10 cellular contexts compared by ENCODE assay signal in the genomic region with DNA sequence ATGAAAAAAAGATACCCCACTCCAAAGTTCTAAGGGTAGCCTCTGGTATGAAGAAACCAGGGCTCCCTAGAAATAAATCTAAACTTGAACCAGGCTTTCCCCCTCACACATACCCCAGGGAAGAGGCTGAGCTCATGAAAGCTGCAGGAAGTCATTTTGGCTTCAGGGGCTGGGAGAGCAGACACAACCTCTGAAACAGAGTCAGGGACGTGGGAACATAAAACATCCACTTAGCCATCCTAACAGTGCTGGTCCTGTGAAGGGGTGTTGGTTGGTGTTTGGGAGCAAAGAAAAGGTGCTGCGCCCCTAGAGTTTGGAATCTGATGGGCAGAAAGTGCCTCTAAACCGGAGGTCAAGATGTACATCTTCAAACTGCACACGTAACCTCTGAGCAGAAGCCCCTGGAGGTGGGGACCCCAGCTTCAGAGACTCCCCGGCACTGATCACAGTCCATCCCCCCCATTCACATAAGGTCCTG. TPM values are rescaled to one million over a fixed set of nuclear protein-coding genes. Genes with fewer than 3 reads are reported as not detected.
DNase-seq lines count a peak whose midpoint lies in the region; ATAC-seq and TF ChIP-seq lines count a peak whose summit lies in the region.
"Had no signal": no experiment of that assay in that cellular context is flagged by ENCODE, and none has a peak within 500 bp of the region (broad histone marks: within the 10 kb centered on the region; RNA-seq: fewer than 3 reads in every experiment).

No MANE protein-coding gene starts in this region.

- no peak for TF ChIP-seq CTCF in right lobe of liver (IDR thresholded peaks at IDR 0.05)

- intact Hi-C loops in right lobe of liver (cut with DNase I) = no loop called here

- H3K36me3 ChIP-seq in right lobe of liver = peaks cover 0 to 4% (median 0%) of the 10 kb centered on the region in 4 donors
- no peaks in the 10 kb centered on the region for H3K36me3 ChIP-seq in urinary bladder (ENCODE audit: insufficient read depth)

- H3K27ac ChIP-seq in adipose tissue (ENCODE audit: low read depth, low read length) (peak overlapping the region; percentile 86), right lobe of liver (peak overlapping the region in 2 of 3 donors; percentile 59 to 67), urinary bladder (ENCODE audit: low read depth) (peak overlapping the region; percentile 46)

- no peaks in the 10 kb centered on the region for H3K9me3 ChIP-seq in right lobe of liver

- no peak overlapping the region for H3K4me3 ChIP-seq in right lobe of liver
- H3K4me3 ChIP-seq in urinary bladder (ENCODE audit: low read depth, low read length) = no peak overlapping the region

- H3K36me3 Mint-ChIP-seq in activated naive CD4-positive, alpha-beta T cell treated with anti-CD3 and anti-CD28 coated beads, Interleukin-2, amount 10 ng/mL, durations not matched to agents 7 days and 5 days = peaks cover 4% of the 10 kb centered on the region

- peak; percentile 4 for TF ChIP-seq POLR2A in right lobe of liver (IDR thresholded peaks at IDR 0.05)

- H3K9me3 Mint-ChIP-seq in activated naive CD4-positive, alpha-beta T cell treated with anti-CD3 and anti-CD28 coated beads, Interleukin-2, amount 10 ng/mL, durations not matched to agents 7 days and 5 days = no peaks in the 10 kb centered on the region

- H3K4me1 ChIP-seq in right lobe of liver (peaks cover 0 to 12% (median 5%) of the 10 kb centered on the region in 4 donors), urinary bladder (ENCODE audit: insufficient read depth) (no peaks in the 10 kb centered on the region)

- CTCF ChIA-PET in activated naive CD4-positive, alpha-beta T cell treated with anti-CD3 and anti-CD28 coated beads, Interleukin-2, amount 10 ng/mL, durations not matched to agents 7 days and 5 days (lab: Charles Lee) = interaction anchor here (1.6 to 1.7 kb wide), 2 partner anchors 9 to 57 kb away, joined by 4 to 5 read pairs; no protein-coding TSS in a partner anchor

- H3K27ac Mint-ChIP-seq in activated naive CD4-positive, alpha-beta T cell treated with anti-CD3 and anti-CD28 coated beads, Interleukin-2, amount 10 ng/mL, durations not matched to agents 7 days and 5 days = peak overlapping the region; percentile 90

- peaks cover 31% of the 10 kb centered on the region for H3K4me1 Mint-ChIP-seq in activated naive CD4-positive, alpha-beta T cell treated with anti-CD3 and anti-CD28 coated beads, Interleukin-2, amount 10 ng/mL, durations not matched to agents 7 days and 5 days

- ATAC-seq in right lobe of liver (peak in 1 of 4 donors; percentile 9), HG02571 (IDR thresholded peaks at IDR 0.05; ENCODE audit: unreplicated experiment) (no peak)

- peaks cover 28% of the 10 kb centered on the region for H3K27me3 Mint-ChIP-seq in activated naive CD4-positive, alpha-beta T cell treated with anti-CD3 and anti-CD28 coated beads, Interleukin-2, amount 10 ng/mL, durations not matched to agents 7 days and 5 days

- 48 to 69% (median 49%) methylated on average over 5 of the region's 5 CpGs for WGBS in adipose tissue, 3 donors
- 58% methylated on average over 2 of the region's 5 CpGs for WGBS in right lobe of liver (ENCODE audit: insufficient coverage, low coverage, low lambda C conversion rate, missing lambda C conversion rate)
- WGBS in urinary bladder = 71% methylated on average over 5 of the region's 5 CpGs

- H3K4me3 Mint-ChIP-seq in activated naive CD4-positive, alpha-beta T cell treated with anti-CD3 and anti-CD28 coated beads, Interleukin-2, amount 10 ng/mL, durations not matched to agents 7 days and 5 days = peak overlapping the region; percentile 39

- H3K27me3 ChIP-seq in right lobe of liver = no peaks in the 10 kb centered on the region

- no peak for DNase-seq in activated naive CD4-positive, alpha-beta T cell treated with anti-CD3 and anti-CD28 coated beads, Interleukin-2, amount 10 ng/mL, durations not matched to agents 7 days and 5 days
- no peak for DNase-seq in activated naive CD4-positive, alpha-beta T cell treated with Interleukin-2 at 50 U/mL for 16 hours
- DNase-seq in right lobe of liver (no peak), globus pallidus (ENCODE audit: low spot score) (no peak), activated gamma-delta T cell (lab: John Stamatoyannopoulos, UW) (no peak)
- DNase-seq: effector CD8-positive, alpha-beta T cell had no signal

RNA-seq across cellular contexts. Expression of gene RAB3D, which starts 15.8 kb away (rescaled TPM):
- 10 to 100 TPM in 2 of 3 donors, 1 to 10 TPM in 1; 4.6 to 29.6 (median 10.3) TPM for polyA plus RNA-seq in adipose tissue
- 1 to 10 TPM; 2.7 to 4.5 (median 4.0) TPM for total RNA-seq in right lobe of liver
- 13.4 TPM for total RNA-seq in urinary bladder
- 12.4 TPM for polyA plus RNA-seq in urinary bladder

RNA-seq across cellular contexts. Expression of gene TMEM205, which starts 22.4 kb away (rescaled TPM):
- polyA plus RNA-seq in adipose tissue = 10 to 100 TPM; 61.4 to 97.8 (median 69.7) TPM
- total RNA-seq in right lobe of liver = 100 to 1,000 TPM; 138 to 605 (median 165) TPM
- total RNA-seq in urinary bladder = 63.8 TPM
- polyA plus RNA-seq in urinary bladder = 144 TPM

RNA-seq across cellular contexts. Expression of gene CCDC159, which starts 22.7 kb away (rescaled TPM):
- polyA plus RNA-seq in adipose tissue = 10 to 100 TPM; 15.8 to 43.5 (median 20.9) TPM
- total RNA-seq in right lobe of liver = 10 to 100 TPM in 5 of 6 experiments, 1 to 10 TPM in 1; 8.4 to 27.9 (median 23.4) TPM
- total RNA-seq in urinary bladder = 14.3 TPM
- polyA plus RNA-seq in urinary bladder = 29.0 TPM

RNA-seq across cellular contexts. Expression of gene TSPAN16, which starts 27.7 kb away (rescaled TPM):
- polyA plus RNA-seq in adipose tissue (not detected), urinary bladder (not detected)
- total RNA-seq in right lobe of liver (not detected), urinary bladder (not detected)
- total RNA-seq: mononuclear cell had no signal

RNA-seq across cellular contexts. Expression of gene PLPPR2, which starts 31.6 kb away (rescaled TPM):
- polyA plus RNA-seq in adipose tissue = 10 to 100 TPM in 2 of 3 donors, 1 to 10 TPM in 1; 5.9 to 18.3 (median 17.9) TPM
- 10 to 100 TPM in 3 of 6 experiments, 1 to 10 TPM in 3; 6.7 to 17.5 (median 10.2) TPM for total RNA-seq in right lobe of liver
- total RNA-seq in urinary bladder = 7.2 TPM
- 41.5 TPM for polyA plus RNA-seq in urinary bladder
